6 cellular contexts compared by ENCODE assay signal in genomic region chr20:17515053-17515452, GRCh38. TPM values are rescaled to one million over a fixed set of nuclear protein-coding genes. Genes with fewer than 3 reads are reported as not detected.
"Had no signal": no experiment of that assay in that cellular context is flagged by ENCODE, and none has a peak within 500 bp of the region (broad histone marks: within the 10 kb centered on the region; RNA-seq: fewer than 3 reads in every experiment).

No MANE protein-coding gene starts in this region.

- ATAC-seq: K562 had no signal

- DNase-seq: IMR-90, KBM-7 had no signal

- H3K4me3 ChIP-seq: K562 had no signal

- H3K27ac ChIP-seq: HL-60 had no signal

- FAIRE-seq: HTR-8/SVneo, K562 had no signal

RNA-seq across cellular contexts. Expression of gene BFSP1, which starts 16.1 kb away (rescaled TPM):
- polyA plus RNA-seq: IgD-negative memory B cell had no signal
